In the genomic region with DNA sequence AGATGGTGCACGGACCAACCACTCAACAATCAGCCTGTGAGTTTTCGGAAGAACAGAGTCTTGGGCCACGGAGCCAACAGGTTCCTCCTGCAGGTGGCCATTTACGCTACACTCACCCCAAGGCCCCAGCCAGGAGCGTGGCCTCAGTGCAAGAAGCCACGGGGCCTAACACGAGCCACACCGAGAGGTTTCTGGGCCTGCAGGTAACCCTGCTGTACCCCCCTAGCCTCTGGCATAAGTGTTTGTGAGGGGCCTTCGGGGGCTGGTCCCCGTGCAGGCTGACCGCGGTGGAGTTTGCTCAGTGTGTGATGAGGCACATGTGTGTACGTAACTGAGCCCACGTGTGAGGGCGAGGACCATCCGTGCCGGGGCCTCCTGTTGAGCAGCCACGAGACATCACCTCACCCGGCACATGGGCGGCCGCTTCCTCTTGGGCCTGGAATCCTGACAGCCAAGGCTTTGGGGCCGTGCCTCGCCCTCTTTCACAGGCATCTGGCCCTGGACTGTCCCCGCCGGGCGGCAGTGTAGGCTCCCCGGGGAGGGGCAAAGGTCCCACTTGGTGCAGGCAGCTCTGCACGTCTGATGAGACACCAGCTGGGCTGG, we compare ENCODE assay signal across 8 cellular contexts.
A peak's percentile ranks its signal among the peaks of the same experiment; 100 is the strongest.
DNase-seq lines count a peak whose midpoint lies in the region; ATAC-seq and TF ChIP-seq lines count a peak whose summit lies in the region.

No MANE protein-coding gene starts in this region.

- peak overlapping the region; percentile 51 for H3K27ac ChIP-seq in CD4-positive, CD25-positive, alpha-beta regulatory T cell (ENCODE audit: insufficient read depth, low read length, poor library complexity, severe bottlenecking)

- peaks cover 0 to 3% (median 0%) of the 10 kb centered on the region in 7 donors for H3K9me3 Mint-ChIP-seq in CD4-positive, CD25-positive, alpha-beta regulatory T cell
- H3K9me3 Mint-ChIP-seq in activated B cell treated with CpG ODN at 0.5 μM for 24 hours (no peaks in the 10 kb centered on the region), memory B cell (no peaks in the 10 kb centered on the region)

- no peak for DNase-seq in CD4-positive, CD25-positive, alpha-beta regulatory T cell
- DNase-seq in activated B cell treated with CpG ODN at 0.5 μM for 24 hours (peak; percentile 23), memory B cell (ENCODE audit: low spot score in 2 of 2) (peak in 1 of 2 donors; percentile 40), MG63 (no peak), LoVo (ENCODE audit: low spot score) (no peak), kidney glomerular epithelial cell (lab: John Stamatoyannopoulos, UW) (no peak), DMS114 treated with DMSO at 0.1 percent for 48 hours (lab: John Stamatoyannopoulos, UW; ENCODE audit: unreplicated experiment) (no peak)

- peaks cover 8 to 32% (median 16%) of the 10 kb centered on the region in 4 donors for H3K4me1 Mint-ChIP-seq in CD4-positive, CD25-positive, alpha-beta regulatory T cell
- H3K4me1 Mint-ChIP-seq in activated B cell treated with CpG ODN at 0.5 μM for 24 hours: peaks cover 30% of the 10 kb centered on the region
- peaks cover 23% of the 10 kb centered on the region for H3K4me1 Mint-ChIP-seq in memory B cell

- peak overlapping the region; percentile 92 to 99 (median 96) for H3K27ac Mint-ChIP-seq in CD4-positive, CD25-positive, alpha-beta regulatory T cell
- H3K27ac Mint-ChIP-seq in activated B cell treated with CpG ODN at 0.5 μM for 24 hours (peak overlapping the region; percentile 85), memory B cell (peak overlapping the region; percentile 90)

- H3K9me3 ChIP-seq in CD4-positive, CD25-positive, alpha-beta regulatory T cell (ENCODE audit: control insufficient read depth in 2 of 2, low read length in 2 of 2): no peaks in the 10 kb centered on the region
- H3K9me3 ChIP-seq in MG63: no peaks in the 10 kb centered on the region

- H3K4me3 Mint-ChIP-seq in CD4-positive, CD25-positive, alpha-beta regulatory T cell: peak overlapping the region; percentile 81 to 93 (median 90)
- H3K4me3 Mint-ChIP-seq in activated B cell treated with CpG ODN at 0.5 μM for 24 hours: peak overlapping the region; percentile 82
- peak overlapping the region; percentile 87 for H3K4me3 Mint-ChIP-seq in memory B cell

- intact Hi-C loops in activated B cell treated with CpG ODN at 0.5 μM for 24 hours (cut with micrococcal nuclease): loop anchor here (5.0 to 10.0 kb wide), 4 partner anchors 204 to 496 kb away; a partner anchor contains a TSS

- H3K4me1 ChIP-seq in CD4-positive, CD25-positive, alpha-beta regulatory T cell (ENCODE audit: control insufficient read depth, insufficient read depth, low read length, poor library complexity, severe bottlenecking): peaks cover 25% of the 10 kb centered on the region

- H3K4me3 ChIP-seq in CD4-positive, CD25-positive, alpha-beta regulatory T cell (ENCODE audit: low read depth, low read length): peak overlapping the region; percentile 24
- H3K4me3 ChIP-seq in MG63: no peak overlapping the region

- H3K36me3 Mint-ChIP-seq in CD4-positive, CD25-positive, alpha-beta regulatory T cell: no peaks in the 10 kb centered on the region
- H3K36me3 Mint-ChIP-seq in activated B cell treated with CpG ODN at 0.5 μM for 24 hours (ENCODE audit: low read depth) (no peaks in the 10 kb centered on the region), memory B cell (peaks cover 1% of the 10 kb centered on the region)

- POLR2A ChIA-PET in activated B cell treated with CpG ODN at 0.5 μM for 24 hours (lab: Charles Lee): interaction anchor here (1.0 to 1.7 kb wide), 3 partner anchors 184 to 204 kb away, joined by 3 to 5 read pairs (median 4); a partner anchor contains a TSS

- H3K36me3 ChIP-seq in CD4-positive, CD25-positive, alpha-beta regulatory T cell (ENCODE audit: control insufficient read depth, insufficient read depth, low read length): no peaks in the 10 kb centered on the region
- no peaks in the 10 kb centered on the region for H3K36me3 ChIP-seq in MG63

- peak in 1 of 2 donors; percentile 10 for ATAC-seq in CD4-positive, CD25-positive, alpha-beta regulatory T cell (ENCODE audit: low read depth in 2 of 2)
- peak; percentile 5 for ATAC-seq in GM21529 (IDR thresholded peaks at IDR 0.05; ENCODE audit: unreplicated experiment)
- peak; percentile 21 for ATAC-seq in activated B cell treated with CpG ODN at 0.5 μM for 24 hours (ENCODE audit: low read depth)
- ATAC-seq in memory B cell (ENCODE audit: low read depth): peak; percentile 32

- CTCF ChIA-PET in activated B cell treated with CpG ODN at 0.5 μM for 24 hours (lab: Charles Lee): no interaction called here

- TF ChIP-seq CTCF in activated B cell treated with CpG ODN at 0.5 μM for 24 hours (IDR thresholded peaks at IDR 0.05): no peak

- H3K27me3 ChIP-seq in CD4-positive, CD25-positive, alpha-beta regulatory T cell (ENCODE audit: control insufficient read depth, insufficient read depth, low read length): no peaks in the 10 kb centered on the region
- H3K27me3 ChIP-seq in MG63: no peaks in the 10 kb centered on the region

- H3K27me3 Mint-ChIP-seq in CD4-positive, CD25-positive, alpha-beta regulatory T cell: peaks cover 5% of the 10 kb centered on the region
- H3K27me3 Mint-ChIP-seq in activated B cell treated with CpG ODN at 0.5 μM for 24 hours (no peaks in the 10 kb centered on the region), memory B cell (no peaks in the 10 kb centered on the region)
